ENCODE assay signal across 3 cellular contexts in genomic region chr3:171088984-171089754, GRCh38.
TF ChIP-seq lines count a peak whose summit lies in the region.

No MANE protein-coding gene starts in this region.

TF ChIP-seq in IMR-90, 13 proteins besides CTCF, POLR2A, EP300 and RAD21:
- TF ChIP-seq RCOR1 (IDR thresholded peaks at IDR 0.05; ENCODE audit: insufficient replicate concordance, low read length) (peak; percentile 22), FOS (IDR thresholded peaks at IDR 0.05; ENCODE audit: low read depth, low read length) (peak; percentile 51; the same call in 1 of the 2 replicates), RFX5 (IDR thresholded peaks at IDR 0.05; ENCODE audit: low read depth, low read length) (no peak), CEBPB (IDR thresholded peaks at IDR 0.05; ENCODE audit: low read depth, low read length) (peak; percentile 11; the same call in 1 of the 2 replicates), BHLHE40 (IDR thresholded peaks at IDR 0.05; ENCODE audit: low read depth, low read length) (peak; percentile 23; the same call in 1 of the 2 replicates), MAZ (IDR thresholded peaks at IDR 0.05; ENCODE audit: borderline replicate concordance, low read depth, low read length) (no peak)

TF ChIP-seq in GM12878, 131 proteins besides CTCF, POLR2A, EP300 and RAD21:
- no peak for TF ChIP-seq BRCA1 (IDR thresholded peaks at IDR 0.05; ENCODE audit: low read depth, low read length)
- peak; percentile 16; the same call in 1 of the 2 replicates for TF ChIP-seq SPI1 (IDR thresholded peaks at IDR 0.05; ENCODE audit: borderline replicate concordance, insufficient read depth, low read depth, low read length)
- no peak for TF ChIP-seq NKRF (conservative IDR thresholded peaks at IDR 0.05)
- TF ChIP-seq WRNIP1 (IDR thresholded peaks at IDR 0.05; ENCODE audit: borderline replicate concordance, low read depth, low read length) = no peak

TF ChIP-seq in HepG2, 621 proteins besides CTCF, POLR2A, EP300 and RAD21:
- TF ChIP-seq FOSL2 (CRISPR knock-in tag; IDR thresholded peaks at IDR 0.05) (0 out of 2 replicates have a peak, but pooled peaks have one; percentile 11), PHF21A (CRISPR knock-in tag; IDR thresholded peaks at IDR 0.05) (no peak), ZNF121 (CRISPR knock-in tag; IDR thresholded peaks at IDR 0.05) (no peak)
